Comparison of ENCODE assay signal across 9 cellular contexts in the genomic region with DNA sequence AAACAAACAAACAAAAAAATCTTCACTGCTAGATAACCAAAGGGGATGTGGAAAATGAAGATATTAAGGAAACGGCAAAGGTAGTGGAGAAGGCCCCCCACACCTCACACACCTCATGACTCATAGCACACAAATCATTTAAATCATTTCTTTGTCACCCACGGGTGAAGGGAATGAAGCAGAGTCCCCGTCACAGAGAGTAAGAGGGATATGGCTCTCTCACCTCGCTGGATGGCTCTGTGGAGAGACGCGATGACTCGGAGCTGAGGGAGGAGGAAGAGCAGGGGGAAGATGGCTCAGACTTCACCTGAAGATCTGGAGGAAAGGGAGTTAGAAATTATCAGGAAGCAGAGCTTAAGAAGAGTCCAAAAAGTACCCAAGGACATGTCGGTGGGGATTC. TPM values are rescaled to one million over a fixed set of nuclear protein-coding genes. Genes with fewer than 3 reads are reported as not detected.
DNase-seq lines count a peak whose midpoint lies in the region; ATAC-seq and TF ChIP-seq lines count a peak whose summit lies in the region.
"Had no signal": no experiment of that assay in that cellular context is flagged by ENCODE, and none has a peak within 500 bp of the region (broad histone marks: within the 10 kb centered on the region; RNA-seq: fewer than 3 reads in every experiment).

No MANE protein-coding gene starts in this region.

- DNase-seq in HAP-1 (ENCODE audit: low spot score in 2 of 2) (no peak), activated B cell treated with CpG ODN at 0.5 μM for 24 hours (no peak), hepatocyte (ENCODE audit: low spot score) (no peak), smooth muscle cell (lab: John Stamatoyannopoulos, UW; ENCODE audit: unreplicated experiment) (no peak), ascending aorta (ENCODE audit: low spot score in 2 of 2) (no peak), cerebellar cortex (ENCODE audit: low spot score) (no peak)
- DNase-seq: cerebellar nuclear complex; NK-92 treated with Interleukin-12 subunit alpha and Interleukin-12 subunit beta, amount 100 ng/mL, for 24 hours had no signal

- intact Hi-C loops in activated B cell treated with CpG ODN at 0.5 μM for 24 hours (cut with micrococcal nuclease) (loop anchor here (5.0 kb wide), 2 partner anchors 460 to 1285 kb away; a partner anchor contains a TSS), ascending aorta (cut with DNase I) (loop anchor here (5.0 kb wide), 1 partner anchor 70 kb away; no protein-coding TSS in a partner anchor)

- H3K4me3 ChIP-seq in HAP-1 (peak overlapping the region; percentile 98), hepatocyte (peak overlapping the region; percentile 63), smooth muscle cell (peak overlapping the region; percentile 99), ascending aorta (peak overlapping the region in 1 of 2 donors; percentile 93)

- CTCF ChIA-PET in activated B cell treated with CpG ODN at 0.5 μM for 24 hours (lab: Charles Lee): interaction anchor here (4.3 kb wide), 1 partner anchor 9 kb away, joined by 28 read pairs; no protein-coding TSS in a partner anchor

- peaks cover 56% of the 10 kb centered on the region for H3K36me3 Mint-ChIP-seq in activated B cell treated with CpG ODN at 0.5 μM for 24 hours (ENCODE audit: low read depth)

- H3K4me2 ChIP-seq in hepatocyte (peak overlapping the region; percentile 92), smooth muscle cell (peak overlapping the region; percentile 97)

- H2AFZ ChIP-seq in hepatocyte (no peak overlapping the region), smooth muscle cell (ENCODE audit: low read depth) (no peak overlapping the region)

- H3K9me3 Mint-ChIP-seq in activated B cell treated with CpG ODN at 0.5 μM for 24 hours: no peaks in the 10 kb centered on the region

- in situ Hi-C loops in HAP-1 (cut with MboI; ENCODE audit: low sequenced_read_pairs): no loop called here

- WGBS in hepatocyte (ENCODE audit: low lambda C conversion rate, missing lambda C conversion rate): 56% methylated on average over 8 of the region's 8 CpGs
- WGBS in smooth muscle cell (ENCODE audit: low lambda C conversion rate): 75% methylated on average over 8 of the region's 8 CpGs

- peak overlapping the region; percentile 99 for H3K4me3 Mint-ChIP-seq in activated B cell treated with CpG ODN at 0.5 μM for 24 hours

- H3K27me3 ChIP-seq in HAP-1 (ENCODE audit: low read depth): no peaks in the 10 kb centered on the region
- no peaks in the 10 kb centered on the region for H3K27me3 ChIP-seq in hepatocyte
- H3K27me3 ChIP-seq in smooth muscle cell (ENCODE audit: low read depth): no peaks in the 10 kb centered on the region
- H3K27me3 ChIP-seq in ascending aorta: no peaks in the 10 kb centered on the region

- POLR2A ChIA-PET in activated B cell treated with CpG ODN at 0.5 μM for 24 hours (lab: Charles Lee): interaction anchor here (0.7 to 4.3 kb wide), 5 partner anchors 10 to 292 kb away, joined by 3 to 59 read pairs (median 5); a partner anchor contains a TSS

- no peaks in the 10 kb centered on the region for H3K27me3 Mint-ChIP-seq in activated B cell treated with CpG ODN at 0.5 μM for 24 hours

- no peak for TF ChIP-seq POLR2A in GM18505 (IDR thresholded peaks at IDR 0.05; ENCODE audit: borderline replicate concordance, extremely low read depth, insufficient read depth, insufficient read length)

- H3K9me2 ChIP-seq in hepatocyte (replicated peaks; ENCODE audit: insufficient read depth): no peaks in the 10 kb centered on the region

- H3K4me1 Mint-ChIP-seq in activated B cell treated with CpG ODN at 0.5 μM for 24 hours: peaks cover 53% of the 10 kb centered on the region

- H3K79me2 ChIP-seq in hepatocyte (peaks cover 41% of the 10 kb centered on the region), smooth muscle cell (ENCODE audit: low read depth) (peaks cover 25% of the 10 kb centered on the region)

- H3K9me3 ChIP-seq in HAP-1 (no peaks in the 10 kb centered on the region), hepatocyte (ENCODE audit: low read depth) (no peaks in the 10 kb centered on the region), smooth muscle cell (replicated peaks; ENCODE audit: low read depth) (no peaks in the 10 kb centered on the region), ascending aorta (no peaks in the 10 kb centered on the region)

- H3F3A ChIP-seq in smooth muscle cell (ENCODE audit: low read depth): peaks cover 4% of the 10 kb centered on the region

- H4K20me1 ChIP-seq in hepatocyte (ENCODE audit: insufficient read depth, poor library complexity, severe bottlenecking): no peaks in the 10 kb centered on the region
- no peaks in the 10 kb centered on the region for H4K20me1 ChIP-seq in smooth muscle cell (ENCODE audit: low read depth)

- no peak for TF ChIP-seq CTCF in activated B cell treated with CpG ODN at 0.5 μM for 24 hours (IDR thresholded peaks at IDR 0.05)
- no peak for TF ChIP-seq CTCF in hepatocyte (IDR thresholded peaks at IDR 0.05; ENCODE audit: poor library complexity)
- no peak for TF ChIP-seq CTCF in smooth muscle cell (IDR thresholded peaks at IDR 0.05; ENCODE audit: borderline replicate concordance, insufficient read depth, poor library complexity, severe bottlenecking)
- no peak for TF ChIP-seq CTCF in ascending aorta (IDR thresholded peaks at IDR 0.05)

- H3K36me3 ChIP-seq in HAP-1 (replicated peaks) (peaks cover 20% of the 10 kb centered on the region), hepatocyte (replicated peaks; ENCODE audit: insufficient read depth, low read depth) (no peaks in the 10 kb centered on the region), smooth muscle cell (ENCODE audit: low read depth) (peaks cover 3% of the 10 kb centered on the region), ascending aorta (peaks cover 31 to 35% of the 10 kb centered on the region in 2 donors)

- ATAC-seq in activated B cell treated with CpG ODN at 0.5 μM for 24 hours (ENCODE audit: low read depth) (no peak), GM18505 (IDR thresholded peaks at IDR 0.05; ENCODE audit: unreplicated experiment) (no peak)

- no peak overlapping the region for H3K27ac Mint-ChIP-seq in activated B cell treated with CpG ODN at 0.5 μM for 24 hours

- peak overlapping the region; percentile 98 for H3K9ac ChIP-seq in smooth muscle cell (ENCODE audit: low read depth)

- H3K27ac ChIP-seq in hepatocyte: peak overlapping the region; percentile 95
- H3K27ac ChIP-seq in smooth muscle cell (ENCODE audit: low read depth): peak overlapping the region; percentile 95
- H3K27ac ChIP-seq in ascending aorta: peak overlapping the region in 1 of 2 donors; percentile 89

- H3K4me1 ChIP-seq in HAP-1 (peaks cover 17% of the 10 kb centered on the region), hepatocyte (ENCODE audit: insufficient read depth) (peaks cover 16% of the 10 kb centered on the region), smooth muscle cell (ENCODE audit: low read depth) (peaks cover 21% of the 10 kb centered on the region), ascending aorta (peaks cover 19 to 25% of the 10 kb centered on the region in 2 donors)

RNA-seq across cellular contexts. Expression of a gene that starts 1.2 kb away (rescaled TPM):
- total RNA-seq in activated B cell treated with CpG ODN at 0.5 μM for 24 hours (144 and 148 TPM in 2 replicates), hepatocyte (37.9 and 41.9 TPM in 2 replicates), smooth muscle cell (22.2 and 23.0 TPM in 2 replicates), ascending aorta (123 TPM)
- polyA plus RNA-seq in hepatocyte (43.7 and 52.6 TPM in 2 replicates), smooth muscle cell (22.5 and 39.8 TPM in 2 replicates)

RNA-seq across cellular contexts. Expression of a gene that starts 3.2 kb away (rescaled TPM):
- 4.1 and 4.4 TPM in 2 replicates for total RNA-seq in activated B cell treated with CpG ODN at 0.5 μM for 24 hours
- total RNA-seq in hepatocyte: 5.7 and 6.0 TPM in 2 replicates
- 6.2 and 6.3 TPM in 2 replicates for polyA plus RNA-seq in hepatocyte
- total RNA-seq in smooth muscle cell: 5.3 and 6.5 TPM in 2 replicates
- 5.4 and 7.7 TPM in 2 replicates for polyA plus RNA-seq in smooth muscle cell
- not detected for total RNA-seq in ascending aorta

RNA-seq across cellular contexts. Expression of a gene that starts 17.7 kb away (rescaled TPM):
- 5.9 and 12.4 TPM in 2 replicates for total RNA-seq in activated B cell treated with CpG ODN at 0.5 μM for 24 hours
- total RNA-seq in hepatocyte: 11.6 and 22.0 TPM in 2 replicates
- polyA plus RNA-seq in hepatocyte: 7.3 and 9.2 TPM in 2 replicates
- 1.1 and 1.8 TPM in 2 replicates for total RNA-seq in smooth muscle cell
- 1.1 and 4.3 TPM in 2 replicates for polyA plus RNA-seq in smooth muscle cell
- total RNA-seq in ascending aorta: 493 TPM

RNA-seq across cellular contexts. Expression of a gene that starts 24.9 kb away (rescaled TPM):
- total RNA-seq in activated B cell treated with CpG ODN at 0.5 μM for 24 hours (not detected in 2 replicates), hepatocyte (0.10 TPM in 1 of 2 replicates, not detected in the other), smooth muscle cell (0.94 TPM in 1 of 2 replicates, not detected in the other), ascending aorta (1.4 TPM)
- polyA plus RNA-seq in hepatocyte (0.91 and 4.0 TPM in 2 replicates), smooth muscle cell (1.4 and 3.3 TPM in 2 replicates)

RNA-seq across cellular contexts. Expression of a gene that starts 27.1 kb away (rescaled TPM):
- total RNA-seq in activated B cell treated with CpG ODN at 0.5 μM for 24 hours (1.8 and 3.0 TPM in 2 replicates), hepatocyte (20.2 and 27.2 TPM in 2 replicates), smooth muscle cell (13.3 and 17.5 TPM in 2 replicates), ascending aorta (839 TPM)
- polyA plus RNA-seq in hepatocyte (29.7 and 34.3 TPM in 2 replicates), smooth muscle cell (15.7 and 17.8 TPM in 2 replicates)

Comparison
In these comparisons a context has a peak if more than half of its experiments do, and no peak if none do; other contexts are left out.
1. RNA of a gene that starts 17.7 kb away (total RNA-seq): 493 TPM in ascending aorta (single experiment); 5.9 to 12.4 TPM in activated B cell treated with CpG ODN at 0.5 μM for 24 hours, 11.6 to 22.0 TPM in hepatocyte and 1.1 to 1.8 TPM in smooth muscle cell; every median in the first group is over 10 times any median in the second.